ENCODE assay signal across 9 cellular contexts in genomic region chr12:54016478-54016964, GRCh38. TPM values are rescaled to one million over a fixed set of nuclear protein-coding genes. Genes with fewer than 3 reads are reported as not detected.
A peak's percentile ranks its signal among the peaks of the same experiment; 100 is the strongest.
DNase-seq lines count a peak whose midpoint lies in the region; ATAC-seq and TF ChIP-seq lines count a peak whose summit lies in the region.
"Had no signal": no experiment of that assay in that cellular context is flagged by ENCODE, and none has a peak within 500 bp of the region (broad histone marks: within the 10 kb centered on the region; RNA-seq: fewer than 3 reads in every experiment).

No MANE protein-coding gene starts in this region.

- no peaks in the 10 kb centered on the region for H4K20me1 ChIP-seq in SK-N-SH (ENCODE audit: insufficient read depth)

- H3F3A ChIP-seq in SK-N-SH (replicated peaks; ENCODE audit: insufficient read depth) = peaks cover 17% of the 10 kb centered on the region

- peak overlapping the region; percentile 89 to 99 for H3K27ac ChIP-seq in SK-N-SH (ENCODE audit: low read depth in 2 of 2, low read length in 1 of 2)

- H3K4me3 ChIP-seq in SK-N-SH (ENCODE audit: low read depth in 2 of 2, low read length in 1 of 2) = peak overlapping the region; percentile 69 to 85
- H3K4me3 ChIP-seq in lower leg skin (ENCODE audit: low read depth, poor library complexity, severe bottlenecking) = peak overlapping the region; percentile 42
- H3K4me3 ChIP-seq: lung had no signal

- no peaks in the 10 kb centered on the region for H3K9me3 ChIP-seq in SK-N-SH

- no peaks in the 10 kb centered on the region for H3K27me3 ChIP-seq in SK-N-SH (ENCODE audit: insufficient read depth)

- H3K9me2 ChIP-seq in SK-N-SH = no peaks in the 10 kb centered on the region

- TF ChIP-seq CTCF in SK-N-SH (IDR thresholded peaks at IDR 0.05) (no peak), lower leg skin (IDR thresholded peaks at IDR 0.05) (no peak), GM20000 (IDR thresholded peaks at IDR 0.05; ENCODE audit: extremely low read depth, missing control alignments) (no peak)
- TF ChIP-seq CTCF in activated CD8-positive, alpha-beta T cell treated with anti-CD3 and anti-CD28 coated beads for 36 hours (IDR thresholded peaks at IDR 0.05) = no peak

- no peaks in the 10 kb centered on the region for H3K36me3 ChIP-seq in SK-N-SH (replicated peaks in 1 of 2; ENCODE audit: control insufficient read depth in 1 of 2, insufficient read depth in 2 of 2, low read length in 1 of 2)

- DNase-seq in AG20443 (ENCODE audit: low spot score) (peak; percentile 69), SK-N-SH (no peak), lower leg skin (ENCODE audit: low spot score in 2 of 2) (peak in 1 of 2 donors; percentile 73), OCI-M1 (lab: John Stamatoyannopoulos, UW) (no peak), GM20000 (ENCODE audit: low spot score) (no peak)
- DNase-seq in activated CD4-positive, alpha-beta T cell treated with anti-CD3 and anti-CD28 coated beads for 48 hours = no peak
- no peak for DNase-seq in activated CD8-positive, alpha-beta T cell treated with anti-CD3 and anti-CD28 coated beads for 36 hours

- no peak for TF ChIP-seq RAD21 in SK-N-SH (IDR thresholded peaks at IDR 0.05; ENCODE audit: low read length)

- intact Hi-C loops in lower leg skin (cut with DNase I; ENCODE audit: low total_unique reads) = no loop called here
- intact Hi-C loops in activated CD8-positive, alpha-beta T cell treated with anti-CD3 and anti-CD28 coated beads for 36 hours (cut with micrococcal nuclease) = no loop called here

- 18% methylated on average over 23 of the region's 25 CpGs for WGBS in SK-N-SH (ENCODE audit: low lambda C conversion rate)
- 1 to 3% methylated on average over 25 of the region's 25 CpGs for WGBS in lower leg skin, 2 donors

- POLR2A ChIA-PET in SK-N-SH (lab: Yijun Ruan, JAX) = interaction anchor here (0.7 to 1.8 kb wide), 3 partner anchors 8 to 88 kb away, joined by 3 to 11 read pairs (median 4); partner anchors contain the start of genes HOXC8 and HOXC9
- POLR2A ChIA-PET in activated CD8-positive, alpha-beta T cell treated with anti-CD3 and anti-CD28 coated beads for 36 hours (lab: Charles Lee) = interaction anchor here (1.1 to 2.0 kb wide), 2 partner anchors 8 to 22 kb away, joined by 3 to 6 read pairs; partner anchors contain the start of gene HOXC8

- H3K36me3 Mint-ChIP-seq in IgD-negative memory B cell = peaks cover 1% of the 10 kb centered on the region
- no peaks in the 10 kb centered on the region for H3K36me3 Mint-ChIP-seq in activated CD8-positive, alpha-beta T cell treated with anti-CD3 and anti-CD28 coated beads for 36 hours (ENCODE audit: low read depth)

- H3K9ac ChIP-seq in SK-N-SH = peak overlapping the region; percentile 98; the same call in 1 of the 2 replicates

- peaks cover 7 to 25% (median 10%) of the 10 kb centered on the region in 3 donors for H3K4me1 Mint-ChIP-seq in IgD-negative memory B cell
- H3K4me1 Mint-ChIP-seq in activated CD8-positive, alpha-beta T cell treated with anti-CD3 and anti-CD28 coated beads for 36 hours (ENCODE audit: low read depth) = peaks cover 16% of the 10 kb centered on the region

- no peak for ATAC-seq in activated CD8-positive, alpha-beta T cell treated with anti-CD3 and anti-CD28 coated beads for 36 hours

- H3K27me3 Mint-ChIP-seq in IgD-negative memory B cell = peaks cover 48% of the 10 kb centered on the region
- peaks cover 69% of the 10 kb centered on the region for H3K27me3 Mint-ChIP-seq in activated CD8-positive, alpha-beta T cell treated with anti-CD3 and anti-CD28 coated beads for 36 hours

- peak overlapping the region; percentile 23 to 93 (median 71) for H3K27ac Mint-ChIP-seq in IgD-negative memory B cell
- H3K27ac Mint-ChIP-seq in activated CD8-positive, alpha-beta T cell treated with anti-CD3 and anti-CD28 coated beads for 36 hours = no peak overlapping the region

- no peak for TF ChIP-seq EP300 in SK-N-SH (IDR thresholded peaks at IDR 0.05; ENCODE audit: borderline replicate concordance in 1 of 2, low read depth in 1 of 2, low read length in 1 of 2)

- CTCF ChIA-PET in SK-N-SH (lab: Yijun Ruan, JAX) = interaction anchor here (0.6 to 24.5 kb wide), 16 partner anchors 10 to 427 kb away, joined by 3 to 568 read pairs (median 5); partner anchors contain the start of genes HOXC10, HOXC4, HOXC5 and HOXC9
- CTCF ChIA-PET in activated CD8-positive, alpha-beta T cell treated with anti-CD3 and anti-CD28 coated beads for 36 hours (lab: Charles Lee) = interaction anchor here (1.2 to 3.5 kb wide), 9 partner anchors 8 to 191 kb away, joined by 4 to 23 read pairs (median 7); partner anchors contain the start of genes HOXC5 and HOXC8

- peaks cover 0 to 2% (median 0%) of the 10 kb centered on the region in 3 donors for H3K9me3 Mint-ChIP-seq in IgD-negative memory B cell
- H3K9me3 Mint-ChIP-seq in activated CD8-positive, alpha-beta T cell treated with anti-CD3 and anti-CD28 coated beads for 36 hours = no peaks in the 10 kb centered on the region

- no peak overlapping the region for H3K4me3 Mint-ChIP-seq in IgD-negative memory B cell
- H3K4me3 Mint-ChIP-seq in activated CD8-positive, alpha-beta T cell treated with anti-CD3 and anti-CD28 coated beads for 36 hours = no peak overlapping the region

- no peak for TF ChIP-seq POLR2A in lower leg skin (IDR thresholded peaks at IDR 0.05)

- peak overlapping the region; percentile 99 for H3K4me2 ChIP-seq in SK-N-SH

- peak overlapping the region; percentile 94; the same call in 1 of the 2 replicates for H2AFZ ChIP-seq in SK-N-SH (ENCODE audit: low read depth)

- peaks cover 7 to 36% of the 10 kb centered on the region in 2 experiments; a peak in 2 of 4 replicates for H3K4me1 ChIP-seq in SK-N-SH (ENCODE audit: control insufficient read depth in 1 of 2, insufficient read depth in 2 of 2, low read depth in 1 of 2, low read length in 1 of 2)

- peaks cover 10% of the 10 kb centered on the region; the same call in 1 of the 2 replicates for H3K79me2 ChIP-seq in SK-N-SH (ENCODE audit: insufficient read depth)

TF ChIP-seq in SK-N-SH, 30 proteins besides CTCF, POLR2A, EP300 and RAD21 (continues in another document):
- no peak for TF ChIP-seq ZBTB33 (IDR thresholded peaks at IDR 0.05; ENCODE audit: borderline replicate concordance, low read depth)
- TF ChIP-seq RXRA (IDR thresholded peaks at IDR 0.05; ENCODE audit: borderline replicate concordance, low read depth) = no peak
- TF ChIP-seq TAF1 (IDR thresholded peaks at IDR 0.05; ENCODE audit: borderline replicate concordance, low read depth, low read length) = peak; percentile 56; the same call in 1 of the 2 replicates
- no peak for TF ChIP-seq NRF1 (IDR thresholded peaks at IDR 0.05; ENCODE audit: low read depth, low read length)
- TF ChIP-seq FOXJ3 (CRISPR knock-in tag; IDR thresholded peaks at IDR 0.05) = no peak
- no peak for TF ChIP-seq EZH2phosphoT487 (IDR thresholded peaks at IDR 0.05; ENCODE audit: borderline replicate concordance, low read depth)
- no peak for TF ChIP-seq JUND (IDR thresholded peaks at IDR 0.05)
- TF ChIP-seq FOXM1 (IDR thresholded peaks at IDR 0.05; ENCODE audit: low read depth) = no peak
- TF ChIP-seq RCOR1 (IDR thresholded peaks at IDR 0.05; ENCODE audit: low read length) = no peak

RNA-seq across cellular contexts. Expression of gene HOXC8, which starts 7.7 kb away (rescaled TPM):
- not detected for polyA plus RNA-seq in IgD-negative memory B cell
- polyA plus RNA-seq in SK-N-SH (2012; rRNA removed) = 1.7 and 1.8 TPM in 2 replicates
- 1.8 and 2.0 TPM in 2 replicates for polyA plus RNA-seq in SK-N-SH (2012; cell fraction: cytosol; rRNA removed)
- 0.53 and 0.75 TPM in 2 replicates for polyA plus RNA-seq in SK-N-SH (2012; cell fraction: nucleus; rRNA removed)
- total RNA-seq in lower leg skin = 1 to 10 TPM; 1.0 to 2.2 (median 1.5) TPM
- total RNA-seq in activated CD8-positive, alpha-beta T cell treated with anti-CD3 and anti-CD28 coated beads for 36 hours = not detected
- total RNA-seq: lung had no signal

RNA-seq across cellular contexts. Expression of gene HOXC6, which starts 11.7 kb away (rescaled TPM):
- polyA plus RNA-seq in IgD-negative memory B cell (not detected), SK-N-SH (2012; rRNA removed) (6.1 and 9.1 TPM in 2 replicates)
- polyA plus RNA-seq in SK-N-SH (2012; cell fraction: cytosol; rRNA removed) = 6.4 and 7.6 TPM in 2 replicates
- polyA plus RNA-seq in SK-N-SH (2012; cell fraction: nucleus; rRNA removed) = 14.9 and 15.9 TPM in 2 replicates
- 1 to 10 TPM; 2.6 to 6.3 (median 3.7) TPM for total RNA-seq in lower leg skin
- total RNA-seq in activated CD8-positive, alpha-beta T cell treated with anti-CD3 and anti-CD28 coated beads for 36 hours = not detected

RNA-seq across cellular contexts. Expression of gene HOXC5, which starts 16.3 kb away (rescaled TPM):
- polyA plus RNA-seq in IgD-negative memory B cell = not detected
- 1.5 and 2.1 TPM in 2 replicates for polyA plus RNA-seq in SK-N-SH (2012; rRNA removed)
- 1.2 and 1.8 TPM in 2 replicates for polyA plus RNA-seq in SK-N-SH (2012; cell fraction: cytosol; rRNA removed)
- 1.7 and 2.3 TPM in 2 replicates for polyA plus RNA-seq in SK-N-SH (2012; cell fraction: nucleus; rRNA removed)
- total RNA-seq in lower leg skin = 1 to 10 TPM in 1 of 4 donors, under 1 TPM in 2, not detected in 1; 0.58 to 2.2 (median 0.97) TPM
- total RNA-seq in activated CD8-positive, alpha-beta T cell treated with anti-CD3 and anti-CD28 coated beads for 36 hours = not detected

RNA-seq across cellular contexts. Expression of gene HOXC9, which starts 16.6 kb away (rescaled TPM):
- polyA plus RNA-seq in IgD-negative memory B cell (not detected), SK-N-SH (2012; rRNA removed) (1.2 and 1.9 TPM in 2 replicates)
- 1.8 and 2.4 TPM in 2 replicates for polyA plus RNA-seq in SK-N-SH (2012; cell fraction: cytosol; rRNA removed)
- polyA plus RNA-seq in SK-N-SH (2012; cell fraction: nucleus; rRNA removed) = 1.0 and 1.1 TPM in 2 replicates
- 10 to 100 TPM in 3 of 4 donors, 1 to 10 TPM in 1; 9.6 to 16.8 (median 11.7) TPM for total RNA-seq in lower leg skin
- not detected for total RNA-seq in activated CD8-positive, alpha-beta T cell treated with anti-CD3 and anti-CD28 coated beads for 36 hours
- total RNA-seq: lung had no signal

RNA-seq across cellular contexts. Expression of gene HOXC10, which starts 31.6 kb away (rescaled TPM):
- polyA plus RNA-seq in IgD-negative memory B cell = not detected
- polyA plus RNA-seq in SK-N-SH (2012; rRNA removed) = 0.03 and 0.08 TPM in 2 replicates
- polyA plus RNA-seq in SK-N-SH (2012; cell fraction: cytosol; rRNA removed) = 0.04 TPM in 2 replicates
- not detected in 2 replicates for polyA plus RNA-seq in SK-N-SH (2012; cell fraction: nucleus; rRNA removed)
- total RNA-seq in lower leg skin = 10 to 100 TPM; 14.2 to 35.9 (median 23.4) TPM
- total RNA-seq in activated CD8-positive, alpha-beta T cell treated with anti-CD3 and anti-CD28 coated beads for 36 hours = not detected
- polyA plus RNA-seq: lung had no signal
